ENCODE assay signal across 18 cellular contexts in the genomic region with DNA sequence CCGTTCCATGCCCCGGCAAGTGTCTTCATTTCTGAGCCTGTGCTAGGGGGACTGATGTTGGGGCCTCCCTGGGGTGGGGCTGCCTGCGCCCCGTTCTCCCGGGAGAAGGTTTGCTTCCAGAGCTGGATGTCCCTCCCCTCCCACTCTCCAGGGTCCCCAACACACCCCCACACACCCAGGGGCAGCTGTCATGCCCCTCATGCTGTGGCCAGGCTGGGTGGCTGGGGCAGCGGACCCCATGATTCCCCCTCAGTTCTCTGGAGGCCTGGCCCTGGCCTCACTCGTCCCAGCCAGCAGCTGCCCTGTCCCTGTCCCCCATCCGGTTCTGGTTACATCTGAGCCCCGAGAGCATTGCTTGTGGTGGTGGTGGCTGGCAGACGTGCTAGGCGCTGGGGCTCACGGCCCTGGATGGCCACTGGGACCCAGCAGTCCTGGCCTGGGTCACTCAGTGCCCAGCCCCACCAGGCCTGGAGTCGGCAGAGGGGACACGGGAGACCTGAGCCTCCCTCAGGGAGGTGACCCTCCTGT.
DNase-seq lines count a peak whose midpoint lies in the region; ATAC-seq and TF ChIP-seq lines count a peak whose summit lies in the region.
"Had no signal": no experiment of that assay in that cellular context is flagged by ENCODE, and none has a peak within 500 bp of the region (broad histone marks: within the 10 kb centered on the region; RNA-seq: fewer than 3 reads in every experiment).

No MANE protein-coding gene starts in this region.

- no peak overlapping the region for H3K9ac ChIP-seq in SK-N-SH

- H3K36me3 ChIP-seq in SK-N-SH (replicated peaks in 1 of 2; ENCODE audit: control insufficient read depth in 1 of 2, insufficient read depth in 2 of 2, low read length in 1 of 2) (peaks cover 0 to 18% of the 10 kb centered on the region in 2 experiments), H7 (replicated peaks; ENCODE audit: control insufficient read depth, insufficient read depth, low read length) (no peaks in the 10 kb centered on the region), osteoblast (ENCODE audit: insufficient read depth, low read length) (no peaks in the 10 kb centered on the region)
- H3K36me3 ChIP-seq: prostate gland had no signal

- H3K4me3 ChIP-seq in SK-N-SH (ENCODE audit: low read depth in 2 of 2, low read length in 1 of 2) (no peak overlapping the region), H7 (ENCODE audit: insufficient read depth, low read depth, low read length) (no peak overlapping the region), osteoblast (ENCODE audit: insufficient read depth, low read length) (no peak overlapping the region)
- H3K4me3 ChIP-seq: dorsolateral prefrontal cortex, prostate gland had no signal

- ATAC-seq in SK-N-SH treated with all-trans-retinoic acid at 6 μM for 48 hours, result no peak
- no peak for ATAC-seq in GM21423 (IDR thresholded peaks at IDR 0.05; ENCODE audit: unreplicated experiment)

- H3K4me1 ChIP-seq in SK-N-SH (ENCODE audit: control insufficient read depth in 1 of 2, insufficient read depth in 2 of 2, low read depth in 1 of 2, low read length in 1 of 2), result peaks cover 0 to 2% of the 10 kb centered on the region in 2 experiments; a peak in 1 of 4 replicates
- no peaks in the 10 kb centered on the region for H3K4me1 ChIP-seq in osteoblast (ENCODE audit: insufficient read depth, low read length)
- H3K4me1 ChIP-seq: foreskin keratinocyte had no signal

- CTCF ChIA-PET in SK-N-SH (lab: Yijun Ruan, JAX), result interaction anchor here (0.7 to 7.2 kb wide), 10 partner anchors 9 to 115 kb away, joined by 3 to 42 read pairs (median 6); no protein-coding TSS in a partner anchor

- WGBS in SK-N-SH (ENCODE audit: low lambda C conversion rate), result 96% methylated on average over 5 of the region's 14 CpGs

- no peaks in the 10 kb centered on the region for H3K9me2 ChIP-seq in SK-N-SH

- H3K27me3 ChIP-seq in SK-N-SH (ENCODE audit: insufficient read depth), result no peaks in the 10 kb centered on the region
- no peaks in the 10 kb centered on the region for H3K27me3 ChIP-seq in H7 (ENCODE audit: control insufficient read depth, insufficient read depth, low read length)
- H3K27me3 ChIP-seq in osteoblast (ENCODE audit: insufficient read depth, low read length), result no peaks in the 10 kb centered on the region
- H3K27me3 ChIP-seq: dorsolateral prefrontal cortex had no signal

- POLR2A ChIA-PET in SK-N-SH (lab: Yijun Ruan, JAX), result no interaction called here

- H2AFZ ChIP-seq in SK-N-SH (ENCODE audit: low read depth), result no peak overlapping the region
- H2AFZ ChIP-seq in osteoblast (ENCODE audit: low read length), result no peak overlapping the region

- TF ChIP-seq CTCF in SK-N-SH (IDR thresholded peaks at IDR 0.05) (no peak), osteoblast (IDR thresholded peaks at IDR 0.05; ENCODE audit: extremely low read depth, low read depth, low read length) (no peak)

- H3K79me2 ChIP-seq in SK-N-SH (ENCODE audit: insufficient read depth) (no peaks in the 10 kb centered on the region), osteoblast (ENCODE audit: insufficient read depth, low read length) (no peaks in the 10 kb centered on the region)

- H3K9me3 ChIP-seq in SK-N-SH (no peaks in the 10 kb centered on the region), osteoblast (ENCODE audit: low read depth, low read length) (no peaks in the 10 kb centered on the region)
- H3K9me3 ChIP-seq: prostate gland had no signal

- H3F3A ChIP-seq in SK-N-SH (replicated peaks; ENCODE audit: insufficient read depth), result no peaks in the 10 kb centered on the region

- TF ChIP-seq RAD21 in SK-N-SH (IDR thresholded peaks at IDR 0.05; ENCODE audit: low read length), result no peak

- peak; percentile 42 for DNase-seq in SK-N-SH
- peak; percentile 72 for DNase-seq in H7
- peak; percentile 41 for DNase-seq in islet precursor cell
- peak; percentile 59 for DNase-seq in osteoblast (ENCODE audit: insufficient read length, low spot score, missing footprints)
- no peak for DNase-seq in SK-N-DZ (ENCODE audit: low spot score)
- DNase-seq in NCI-H526 treated with DMSO at 0.1 percent for 48 hours (lab: John Stamatoyannopoulos, UW), result no peak
- DNase-seq: activated effector memory CD4-positive, alpha-beta T cell treated with anti-CD3 and anti-CD28 coated beads, Interleukin-2, amount 50 U/mL, for 16 hours; amniotic stem cell; DMS79 treated with DMSO at 0.1 percent for 48 hours; foreskin keratinocyte; hippocampal formation; mammary epithelial cell; NCI-H524 treated with DMSO at 0.1 percent for 48 hours had no signal

- H3K27ac ChIP-seq in SK-N-SH (ENCODE audit: low read depth in 2 of 2, low read length in 1 of 2) (no peak overlapping the region), osteoblast (ENCODE audit: low read depth, low read length) (no peak overlapping the region)
- H3K27ac ChIP-seq: 22Rv1, dorsolateral prefrontal cortex, foreskin keratinocyte, prostate gland had no signal

- no peak for TF ChIP-seq EP300 in SK-N-SH (IDR thresholded peaks at IDR 0.05; ENCODE audit: borderline replicate concordance in 1 of 2, low read depth in 1 of 2, low read length in 1 of 2)

- H3K4me2 ChIP-seq in SK-N-SH, result no peak overlapping the region
- H3K4me2 ChIP-seq in osteoblast (ENCODE audit: insufficient read depth, low read length), result no peak overlapping the region

- H4K20me1 ChIP-seq in SK-N-SH (ENCODE audit: insufficient read depth), result no peaks in the 10 kb centered on the region
- H4K20me1 ChIP-seq in osteoblast (ENCODE audit: insufficient read depth, low read length), result no peaks in the 10 kb centered on the region

TF ChIP-seq in SK-N-SH, 30 proteins besides CTCF, POLR2A, EP300 and RAD21:
- TF ChIP-seq GABPA (IDR thresholded peaks at IDR 0.05; ENCODE audit: low read depth) (no peak), IRF3 (IDR thresholded peaks at IDR 0.05; ENCODE audit: low read depth, low read length) (no peak), FOXM1 (IDR thresholded peaks at IDR 0.05; ENCODE audit: low read depth) (no peak)

TF ChIP-seq in SK-N-SH treated with all-trans-retinoic acid at 6 μM for 48 hours, 23 proteins besides CTCF, POLR2A, EP300 and RAD21:
- TF ChIP-seq ESRRG (CRISPR knock-in tag; IDR thresholded peaks at IDR 0.05) (no peak), CSDC2 (CRISPR knock-in tag; IDR thresholded peaks at IDR 0.05) (no peak), GLIS3 (CRISPR knock-in tag; IDR thresholded peaks at IDR 0.05) (no peak), ZNF70 (CRISPR knock-in tag; IDR thresholded peaks at IDR 0.05) (no peak), BACH2 (CRISPR knock-in tag; IDR thresholded peaks at IDR 0.05; ENCODE audit: borderline replicate concordance) (no peak), TOX (CRISPR knock-in tag; IDR thresholded peaks at IDR 0.05; ENCODE audit: borderline replicate concordance) (no peak), SNAI2 (CRISPR knock-in tag; IDR thresholded peaks at IDR 0.05) (no peak), ZC3H10 (CRISPR knock-in tag; IDR thresholded peaks at IDR 0.05) (no peak), ZNF565 (CRISPR knock-in tag; conservative IDR thresholded peaks at IDR 0.05; ENCODE audit: low read depth) (no peak), TSHZ2 (CRISPR knock-in tag; IDR thresholded peaks at IDR 0.05) (no peak)
- TF ChIP-seq, protein P1, sequence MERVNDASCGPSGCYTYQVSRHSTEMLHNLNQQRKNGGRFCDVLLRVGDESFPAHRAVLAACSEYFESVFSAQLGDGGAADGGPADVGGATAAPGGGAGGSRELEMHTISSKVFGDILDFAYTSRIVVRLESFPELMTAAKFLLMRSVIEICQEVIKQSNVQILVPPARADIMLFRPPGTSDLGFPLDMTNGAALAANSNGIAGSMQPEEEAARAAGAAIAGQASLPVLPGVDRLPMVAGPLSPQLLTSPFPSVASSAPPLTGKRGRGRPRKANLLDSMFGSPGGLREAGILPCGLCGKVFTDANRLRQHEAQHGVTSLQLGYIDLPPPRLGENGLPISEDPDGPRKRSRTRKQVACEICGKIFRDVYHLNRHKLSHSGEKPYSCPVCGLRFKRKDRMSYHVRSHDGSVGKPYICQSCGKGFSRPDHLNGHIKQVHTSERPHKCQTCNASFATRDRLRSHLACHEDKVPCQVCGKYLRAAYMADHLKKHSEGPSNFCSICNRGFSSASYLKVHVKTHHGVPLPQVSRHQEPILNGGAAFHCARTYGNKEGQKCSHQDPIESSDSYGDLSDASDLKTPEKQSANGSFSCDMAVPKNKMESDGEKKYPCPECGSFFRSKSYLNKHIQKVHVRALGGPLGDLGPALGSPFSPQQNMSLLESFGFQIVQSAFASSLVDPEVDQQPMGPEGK (CRISPR knock-in tag; IDR thresholded peaks at IDR 0.05; ENCODE audit: borderline replicate concordance), result no peak

Comparison
In these comparisons a context has a peak if more than half of its experiments do, and no peak if none do; other contexts are left out.
1. DNase-seq: peak in SK-N-SH (single experiment), H7 (single experiment), islet precursor cell (single experiment) and osteoblast (single experiment); none in SK-N-DZ (single experiment) and NCI-H526 treated with DMSO at 0.1 percent for 48 hours (single experiment).